Comparison of ENCODE assay signal across 1 cellular context in the genomic region with DNA sequence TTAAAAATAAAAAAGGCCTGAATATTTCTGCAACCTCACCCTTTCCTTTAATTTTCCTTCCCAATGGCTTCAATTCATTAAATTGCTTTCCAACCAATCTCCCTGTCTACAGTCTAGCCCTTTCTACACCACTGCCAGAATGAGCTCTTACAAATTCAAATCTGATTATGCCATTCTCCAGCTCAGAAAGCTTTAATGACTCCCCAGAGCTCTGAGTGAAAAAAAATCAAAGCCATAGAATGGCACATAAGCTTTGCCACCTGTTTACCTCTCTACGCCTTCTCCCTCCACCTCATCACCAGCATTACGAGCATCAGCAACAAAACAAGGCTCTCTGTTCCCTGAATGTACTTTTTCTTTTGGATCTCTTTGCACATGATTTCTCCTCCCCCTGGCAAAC.
TF ChIP-seq lines count a peak whose summit lies in the region.

No MANE protein-coding gene starts in this region.

TF ChIP-seq in HCT116, 20 proteins besides CTCF, POLR2A, EP300 and RAD21:
- TF ChIP-seq EZH2 (IDR thresholded peaks at IDR 0.05) (no peak), SRF (IDR thresholded peaks at IDR 0.05; ENCODE audit: low read depth) (no peak), FOSL1 (IDR thresholded peaks at IDR 0.05; ENCODE audit: low read depth) (no peak), JUND (IDR thresholded peaks at IDR 0.05) (no peak), SIN3A (IDR thresholded peaks at IDR 0.05; ENCODE audit: low read depth) (no peak), ELF1 (IDR thresholded peaks at IDR 0.05; ENCODE audit: borderline replicate concordance, low read depth) (no peak), ZNF274 (IDR thresholded peaks at IDR 0.05; ENCODE audit: low read depth, low read length) (no peak), CEBPB (IDR thresholded peaks at IDR 0.05; ENCODE audit: low read depth) (no peak), EGR1 (IDR thresholded peaks at IDR 0.05; ENCODE audit: low read depth) (no peak), ZFX (IDR thresholded peaks at IDR 0.05) (no peak), SP1 (IDR thresholded peaks at IDR 0.05; ENCODE audit: low read depth) (no peak), CBX3 (IDR thresholded peaks at IDR 0.05; ENCODE audit: low read depth) (no peak), EZH2phosphoT487 (IDR thresholded peaks at IDR 0.05; ENCODE audit: borderline replicate concordance) (no peak), POLR2AphosphoS5 (IDR thresholded peaks at IDR 0.05; ENCODE audit: low read depth, low read length) (no peak), TCF7L2 (IDR thresholded peaks at IDR 0.05; ENCODE audit: borderline replicate concordance, extremely low read depth, insufficient read depth, insufficient read length) (no peak), YY1 (IDR thresholded peaks at IDR 0.05; ENCODE audit: extremely low read depth, insufficient replicate concordance, low read depth, low read length) (no peak)
- TF ChIP-seq, protein P1, sequence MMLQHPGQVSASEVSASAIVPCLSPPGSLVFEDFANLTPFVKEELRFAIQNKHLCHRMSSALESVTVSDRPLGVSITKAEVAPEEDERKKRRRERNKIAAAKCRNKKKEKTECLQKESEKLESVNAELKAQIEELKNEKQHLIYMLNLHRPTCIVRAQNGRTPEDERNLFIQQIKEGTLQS (IDR thresholded peaks at IDR 0.05): no peak
- TF ChIP-seq, protein P2, sequence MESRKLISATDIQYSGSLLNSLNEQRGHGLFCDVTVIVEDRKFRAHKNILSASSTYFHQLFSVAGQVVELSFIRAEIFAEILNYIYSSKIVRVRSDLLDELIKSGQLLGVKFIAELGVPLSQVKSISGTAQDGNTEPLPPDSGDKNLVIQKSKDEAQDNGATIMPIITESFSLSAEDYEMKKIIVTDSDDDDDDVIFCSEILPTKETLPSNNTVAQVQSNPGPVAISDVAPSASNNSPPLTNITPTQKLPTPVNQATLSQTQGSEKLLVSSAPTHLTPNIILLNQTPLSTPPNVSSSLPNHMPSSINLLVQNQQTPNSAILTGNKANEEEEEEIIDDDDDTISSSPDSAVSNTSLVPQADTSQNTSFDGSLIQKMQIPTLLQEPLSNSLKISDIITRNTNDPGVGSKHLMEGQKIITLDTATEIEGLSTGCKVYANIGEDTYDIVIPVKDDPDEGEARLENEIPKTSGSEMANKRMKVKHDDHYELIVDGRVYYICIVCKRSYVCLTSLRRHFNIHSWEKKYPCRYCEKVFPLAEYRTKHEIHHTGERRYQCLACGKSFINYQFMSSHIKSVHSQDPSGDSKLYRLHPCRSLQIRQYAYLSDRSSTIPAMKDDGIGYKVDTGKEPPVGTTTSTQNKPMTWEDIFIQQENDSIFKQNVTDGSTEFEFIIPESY (IDR thresholded peaks at IDR 0.05; ENCODE audit: extremely low read depth, insufficient replicate concordance, low read length): no peak
- TF ChIP-seq, protein P3, sequence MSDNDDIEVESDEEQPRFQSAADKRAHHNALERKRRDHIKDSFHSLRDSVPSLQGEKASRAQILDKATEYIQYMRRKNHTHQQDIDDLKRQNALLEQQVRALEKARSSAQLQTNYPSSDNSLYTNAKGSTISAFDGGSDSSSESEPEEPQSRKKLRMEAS (IDR thresholded peaks at IDR 0.05): no peak
